Comparison of ENCODE assay signal across 1 cellular context in genomic region chr10:75095631-75096030, GRCh38.
TF ChIP-seq lines count a peak whose summit lies in the region.

No MANE protein-coding gene starts in this region.

TF ChIP-seq in H1, 55 proteins besides CTCF, POLR2A, EP300 and RAD21 (continued from another document):
- TF ChIP-seq CHD7 (IDR thresholded peaks at IDR 0.05; ENCODE audit: insufficient replicate concordance, low read length) = no peak
- no peak for TF ChIP-seq HDAC2 (IDR thresholded peaks at IDR 0.05; ENCODE audit: borderline replicate concordance in 1 of 2, low read depth in 2 of 2, low read length in 2 of 2)
- TF ChIP-seq SRF (IDR thresholded peaks at IDR 0.05; ENCODE audit: low read depth, low read length) = no peak
- no peak for TF ChIP-seq RNF2 (IDR thresholded peaks at IDR 0.05; ENCODE audit: borderline replicate concordance, low read depth, low read length, missing control alignments, poor library complexity, severe bottlenecking)
- no peak for TF ChIP-seq NRF1 (IDR thresholded peaks at IDR 0.05; ENCODE audit: low read depth, low read length)
- TF ChIP-seq, protein P1, sequence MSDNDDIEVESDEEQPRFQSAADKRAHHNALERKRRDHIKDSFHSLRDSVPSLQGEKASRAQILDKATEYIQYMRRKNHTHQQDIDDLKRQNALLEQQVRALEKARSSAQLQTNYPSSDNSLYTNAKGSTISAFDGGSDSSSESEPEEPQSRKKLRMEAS (IDR thresholded peaks at IDR 0.05) = no peak
- no peak for TF ChIP-seq SIRT6 (IDR thresholded peaks at IDR 0.05; ENCODE audit: low read length)
- no peak for TF ChIP-seq TAF1 (IDR thresholded peaks at IDR 0.05; ENCODE audit: low read depth, low read length)
- TF ChIP-seq, protein P2, sequence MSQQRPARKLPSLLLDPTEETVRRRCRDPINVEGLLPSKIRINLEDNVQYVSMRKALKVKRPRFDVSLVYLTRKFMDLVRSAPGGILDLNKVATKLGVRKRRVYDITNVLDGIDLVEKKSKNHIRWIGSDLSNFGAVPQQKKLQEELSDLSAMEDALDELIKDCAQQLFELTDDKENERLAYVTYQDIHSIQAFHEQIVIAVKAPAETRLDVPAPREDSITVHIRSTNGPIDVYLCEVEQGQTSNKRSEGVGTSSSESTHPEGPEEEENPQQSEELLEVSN (IDR thresholded peaks at IDR 0.05) = no peak
- no peak for TF ChIP-seq SP2 (IDR thresholded peaks at IDR 0.05; ENCODE audit: low read length)
- TF ChIP-seq PHF8 (conservative IDR thresholded peaks at IDR 0.05; ENCODE audit: low read depth, low read length) = no peak
- TF ChIP-seq JUND (IDR thresholded peaks at IDR 0.05; ENCODE audit: low read length) = no peak
- TF ChIP-seq RFX5 (IDR thresholded peaks at IDR 0.05; ENCODE audit: borderline replicate concordance, low read depth, low read length) = no peak
- no peak for TF ChIP-seq TEAD4 (IDR thresholded peaks at IDR 0.05; ENCODE audit: low read depth, low read length)
- no peak for TF ChIP-seq CTBP2 (IDR thresholded peaks at IDR 0.05; ENCODE audit: borderline replicate concordance, insufficient read depth, insufficient read length, low read length)
- TF ChIP-seq SUZ12 (IDR thresholded peaks at IDR 0.05; ENCODE audit: low read length) = no peak
